25 cellular contexts compared by ENCODE assay signal in genomic region chr11:8744423-8744822, GRCh38.
DNase-seq lines count a peak whose midpoint lies in the region; ATAC-seq and TF ChIP-seq lines count a peak whose summit lies in the region.
"Had no signal": no experiment of that assay in that cellular context is flagged by ENCODE, and none has a peak within 500 bp of the region (broad histone marks: within the 10 kb centered on the region; RNA-seq: fewer than 3 reads in every experiment).

No MANE protein-coding gene starts in this region.

- no peaks in the 10 kb centered on the region for H3K4me1 ChIP-seq in smooth muscle cell (ENCODE audit: low read depth)

- peak; percentile 78 to 85 for ATAC-seq in activated T-cell treated with anti-CD3 and anti-CD28 coated beads, Interleukin-2, amount 50 U/mL, for 4 hours
- ATAC-seq: left colon; naive thymus-derived CD4-positive, alpha-beta T cell had no signal

- H3K9ac ChIP-seq in smooth muscle cell (ENCODE audit: low read depth), result no peak overlapping the region

- no peaks in the 10 kb centered on the region for H3K36me3 Mint-ChIP-seq in activated T-cell treated with anti-CD3 and anti-CD28 coated beads, Interleukin-2, amount 50 U/mL, for 4 hours (ENCODE audit: insufficient read depth)
- peaks cover 9% of the 10 kb centered on the region for H3K36me3 Mint-ChIP-seq in mesothelial cell of epicardium
- H3K36me3 Mint-ChIP-seq: activated naive CD4-positive, alpha-beta T cell treated with anti-CD3 and anti-CD28 coated beads, Interleukin-2, amount 10 ng/mL, durations not matched to agents 7 days and 5 days; CD14-positive monocyte; naive thymus-derived CD4-positive, alpha-beta T cell had no signal

- no peak overlapping the region for H2AFZ ChIP-seq in smooth muscle cell (ENCODE audit: low read depth)

- peaks cover 100% of the 10 kb centered on the region for H4K20me1 ChIP-seq in smooth muscle cell (ENCODE audit: low read depth)

- 93% methylated on average over 1 of the region's 1 CpG for WGBS in smooth muscle cell (ENCODE audit: low lambda C conversion rate)

- no peaks in the 10 kb centered on the region for H3K9me3 Mint-ChIP-seq in activated T-cell treated with anti-CD3 and anti-CD28 coated beads, Interleukin-2, amount 50 U/mL, for 4 hours
- H3K9me3 Mint-ChIP-seq in mesothelial cell of epicardium, result no peaks in the 10 kb centered on the region
- H3K9me3 Mint-ChIP-seq: activated naive CD4-positive, alpha-beta T cell treated with anti-CD3 and anti-CD28 coated beads, Interleukin-2, amount 10 ng/mL, durations not matched to agents 7 days and 5 days; CD14-positive monocyte; naive thymus-derived CD4-positive, alpha-beta T cell had no signal

- H3K4me3 ChIP-seq in astrocyte of the spinal cord (ENCODE audit: low read depth, low read length) (no peak overlapping the region), smooth muscle cell (no peak overlapping the region)
- H3K4me3 ChIP-seq: MG63, right atrium auricular region, SK-N-MC, testis had no signal

- no peak for DNase-seq in activated T-cell treated with anti-CD3 and anti-CD28 coated beads, Interleukin-2, amount 50 U/mL, for 4 hours
- DNase-seq in activated T-cell treated with anti-CD3 and anti-CD28 coated beads for 4 hours, result no peak
- DNase-seq in NCI-H226, result peak; percentile 36
- peak; percentile 16 for DNase-seq in astrocyte of the spinal cord (ENCODE audit: low read depth, low spot score)
- no peak for DNase-seq in smooth muscle cell (lab: John Stamatoyannopoulos, UW; ENCODE audit: unreplicated experiment)
- no peak for DNase-seq in mesothelial cell of epicardium (ENCODE audit: low spot score in 2 of 2, unreplicated experiment in 2 of 2)
- no peak for DNase-seq in effector CD8-positive, alpha-beta T cell (lab: John Stamatoyannopoulos, UW)
- no peak for DNase-seq in H4 (ENCODE audit: low spot score)
- DNase-seq: activated CD8-positive, alpha-beta memory T cell treated with anti-CD3 and anti-CD28 coated beads, Interleukin-2, amount 50 U/mL, for 48 hours; activated naive CD4-positive, alpha-beta T cell treated with anti-CD3 and anti-CD28 coated beads, Interleukin-2, amount 10 ng/mL, durations not matched to agents 7 days and 5 days; DMS 273 treated with DMSO at 0.1 percent for 48 hours; effector memory CD4-positive, alpha-beta T cell; GDM1; IMR-90; left colon; mesendoderm; MG63; naive thymus-derived CD4-positive, alpha-beta T cell; NCI-H146; NCI-H526; testis had no signal

- H3K79me2 ChIP-seq in smooth muscle cell (ENCODE audit: low read depth), result peaks cover 47% of the 10 kb centered on the region

- H3K4me2 ChIP-seq in smooth muscle cell, result no peak overlapping the region

- H3K4me1 Mint-ChIP-seq in activated T-cell treated with anti-CD3 and anti-CD28 coated beads, Interleukin-2, amount 50 U/mL, for 4 hours (ENCODE audit: low read depth), result no peaks in the 10 kb centered on the region
- peaks cover 15% of the 10 kb centered on the region for H3K4me1 Mint-ChIP-seq in mesothelial cell of epicardium
- H3K4me1 Mint-ChIP-seq: activated naive CD4-positive, alpha-beta T cell treated with anti-CD3 and anti-CD28 coated beads, Interleukin-2, amount 10 ng/mL, durations not matched to agents 7 days and 5 days; CD14-positive monocyte; naive thymus-derived CD4-positive, alpha-beta T cell had no signal

- H3K4me3 Mint-ChIP-seq in activated T-cell treated with anti-CD3 and anti-CD28 coated beads, Interleukin-2, amount 50 U/mL, for 4 hours, result no peak overlapping the region
- H3K4me3 Mint-ChIP-seq in mesothelial cell of epicardium, result no peak overlapping the region
- H3K4me3 Mint-ChIP-seq: activated naive CD4-positive, alpha-beta T cell treated with anti-CD3 and anti-CD28 coated beads, Interleukin-2, amount 10 ng/mL, durations not matched to agents 7 days and 5 days; CD14-positive monocyte; naive thymus-derived CD4-positive, alpha-beta T cell had no signal

- peaks cover 13% of the 10 kb centered on the region for H3K27me3 Mint-ChIP-seq in activated T-cell treated with anti-CD3 and anti-CD28 coated beads, Interleukin-2, amount 50 U/mL, for 4 hours (ENCODE audit: low read depth)
- H3K27me3 Mint-ChIP-seq in mesothelial cell of epicardium (ENCODE audit: low read depth), result no peaks in the 10 kb centered on the region

- H3K9me3 ChIP-seq in smooth muscle cell (replicated peaks; ENCODE audit: low read depth), result no peaks in the 10 kb centered on the region
- H3K9me3 ChIP-seq: MG63, right atrium auricular region, testis had no signal

- H3K36me3 ChIP-seq in smooth muscle cell (ENCODE audit: low read depth), result no peaks in the 10 kb centered on the region
- H3K36me3 ChIP-seq: MG63 had no signal

- in situ Hi-C loops in astrocyte of the spinal cord (cut with HindIII; ENCODE audit: low sequenced_read_pairs), result no loop called here

- no peaks in the 10 kb centered on the region for H3K27me3 ChIP-seq in smooth muscle cell (ENCODE audit: low read depth)
- H3K27me3 ChIP-seq: MG63, right atrium auricular region, testis had no signal

- H3K27ac ChIP-seq in smooth muscle cell (ENCODE audit: low read depth), result peak overlapping the region; percentile 32
- H3K27ac ChIP-seq: HL-60, right atrium auricular region, SK-N-MC, testis had no signal

- H3F3A ChIP-seq in smooth muscle cell (ENCODE audit: low read depth), result no peaks in the 10 kb centered on the region

- no peak overlapping the region for H3K27ac Mint-ChIP-seq in mesothelial cell of epicardium
- H3K27ac Mint-ChIP-seq: activated naive CD4-positive, alpha-beta T cell treated with anti-CD3 and anti-CD28 coated beads, Interleukin-2, amount 10 ng/mL, durations not matched to agents 7 days and 5 days; naive thymus-derived CD4-positive, alpha-beta T cell had no signal

- TF ChIP-seq CTCF in astrocyte of the spinal cord (IDR thresholded peaks at IDR 0.05; ENCODE audit: low read depth, low read length) (no peak), smooth muscle cell (IDR thresholded peaks at IDR 0.05; ENCODE audit: borderline replicate concordance, insufficient read depth, poor library complexity, severe bottlenecking) (no peak), mesothelial cell of epicardium (IDR thresholded peaks at IDR 0.05; ENCODE audit: unreplicated experiment) (no peak)

Comparison
In these comparisons a context has a peak if more than half of its experiments do, and no peak if none do; other contexts are left out.
1. DNase-seq: peak in NCI-H226 (single experiment) and astrocyte of the spinal cord (single experiment); none in activated T-cell treated with anti-CD3 and anti-CD28 coated beads, Interleukin-2, amount 50 U/mL, for 4 hours (single experiment), activated T-cell treated with anti-CD3 and anti-CD28 coated beads for 4 hours (single experiment), smooth muscle cell (single experiment), mesothelial cell of epicardium (0 of 2), effector CD8-positive, alpha-beta T cell (single experiment) and H4 (single experiment).